22 cellular contexts compared by ENCODE assay signal in the genomic region with DNA sequence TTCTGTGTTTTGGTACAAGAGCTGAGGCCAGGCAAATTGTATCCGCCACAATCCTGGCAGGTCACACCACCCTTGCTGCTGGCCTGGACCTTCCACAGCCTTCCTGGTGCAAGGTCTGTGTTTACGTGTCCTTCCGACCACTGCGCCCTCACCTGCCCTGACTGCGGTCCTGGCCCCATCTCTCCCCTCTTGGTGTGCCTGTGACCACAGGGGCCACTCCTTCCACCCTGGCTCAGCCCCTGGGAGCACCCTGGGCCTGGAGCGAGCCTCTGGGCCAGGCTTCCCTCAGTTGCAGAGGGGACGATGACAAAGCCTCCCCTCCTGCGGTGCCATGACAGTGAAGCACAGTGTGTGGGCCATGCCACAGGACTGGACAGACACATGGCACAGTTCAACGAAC.
DNase-seq lines count a peak whose midpoint lies in the region; ATAC-seq, FAIRE-seq and TF ChIP-seq lines count a peak whose summit lies in the region.
"Had no signal": no experiment of that assay in that cellular context is flagged by ENCODE, and none has a peak within 500 bp of the region (broad histone marks: within the 10 kb centered on the region; RNA-seq: fewer than 3 reads in every experiment).

No MANE protein-coding gene starts in this region.

- H3K4me3 ChIP-seq in left ventricle myocardium inferior, result no peak overlapping the region
- no peak overlapping the region for H3K4me3 ChIP-seq in kidney (ENCODE audit: low read length in 2 of 2)
- no peak overlapping the region for H3K4me3 ChIP-seq in lower lobe of right lung
- no peak overlapping the region for H3K4me3 ChIP-seq in spleen
- H3K4me3 ChIP-seq: BLaER1, GM23338 had no signal

- FAIRE-seq in kidney (lab: Jason Lieb, UNC), result no peak
- FAIRE-seq: A204.1, G401.6, GM12892, H54 had no signal

- H3K4me1 ChIP-seq in left ventricle myocardium inferior, result peaks cover 9% of the 10 kb centered on the region
- H3K4me1 ChIP-seq in kidney (ENCODE audit: control insufficient read depth in 1 of 2, insufficient read depth in 1 of 2, low read depth in 1 of 2, low read length in 2 of 2), result no peaks in the 10 kb centered on the region
- no peaks in the 10 kb centered on the region for H3K4me1 ChIP-seq in lower lobe of right lung
- no peaks in the 10 kb centered on the region for H3K4me1 ChIP-seq in spleen
- H3K4me1 ChIP-seq: Caco-2 had no signal

- ATAC-seq in Right ventricle myocardium inferior, result no peak
- no peak for ATAC-seq in lower lobe of right lung
- ATAC-seq: CD8-positive, alpha-beta T cell; GM23338 had no signal

- DNase-seq in left ventricle myocardium inferior, result peak; percentile 1
- DNase-seq in Right ventricle myocardium inferior (ENCODE audit: missing footprints), result no peak
- DNase-seq in kidney, result peak; percentile 59
- DNase-seq in lower lobe of right lung, result peak; percentile 24
- DNase-seq in spleen, result peak; percentile 52
- DNase-seq in GM19238 (ENCODE audit: insufficient read length, low spot score), result no peak
- no peak for DNase-seq in SIG-M5 treated with dmso at 0.1 percent for 504 hours (lab: John Stamatoyannopoulos, UW; ENCODE audit: unreplicated experiment)
- no peak for DNase-seq in NCI-H2227 treated with DMSO at 0.1 percent for 48 hours (lab: John Stamatoyannopoulos, UW)
- DNase-seq: Caco-2; CD4-positive, CD25-positive, alpha-beta regulatory T cell; CD8-positive, alpha-beta T cell; DMS153; DND-41; HCEC 1CT had no signal

- WGBS in spleen, 5 donors, result 88 to 93% (median 89%) methylated on average over 9 of the region's 9 CpGs

- peaks cover 54% of the 10 kb centered on the region for H3K27me3 ChIP-seq in left ventricle myocardium inferior (ENCODE audit: low read depth)
- no peaks in the 10 kb centered on the region for H3K27me3 ChIP-seq in lower lobe of right lung (ENCODE audit: low read depth)
- peaks cover 0 to 30% (median 0%) of the 10 kb centered on the region in 7 donors for H3K27me3 ChIP-seq in spleen (replicated peaks in 1 of 7)

- H3K9ac ChIP-seq in kidney (ENCODE audit: low read length in 2 of 2), result no peak overlapping the region
- H3K9ac ChIP-seq: BLaER1 had no signal

- no peaks in the 10 kb centered on the region for H3K9me3 ChIP-seq in left ventricle myocardium inferior (replicated peaks)
- no peaks in the 10 kb centered on the region for H3K9me3 ChIP-seq in kidney (ENCODE audit: control insufficient read depth in 1 of 2, low read length in 2 of 2)
- H3K9me3 ChIP-seq in lower lobe of right lung, result no peaks in the 10 kb centered on the region
- no peaks in the 10 kb centered on the region for H3K9me3 ChIP-seq in spleen
- H3K9me3 ChIP-seq: BLaER1, Caco-2 had no signal

- H3K36me3 ChIP-seq in left ventricle myocardium inferior (no peaks in the 10 kb centered on the region), kidney (ENCODE audit: control insufficient read depth in 1 of 2, insufficient read depth in 2 of 2, low read length in 2 of 2) (no peaks in the 10 kb centered on the region), lower lobe of right lung (no peaks in the 10 kb centered on the region), spleen (no peaks in the 10 kb centered on the region)
- H3K36me3 ChIP-seq: BLaER1 had no signal

- TF ChIP-seq CTCF in left ventricle myocardium inferior (IDR thresholded peaks at IDR 0.05; ENCODE audit: borderline replicate concordance), result no peak
- TF ChIP-seq CTCF in kidney (IDR thresholded peaks at IDR 0.05; ENCODE audit: borderline replicate concordance, extremely low read depth, insufficient read depth), result no peak
- no peak for TF ChIP-seq CTCF in lower lobe of right lung (IDR thresholded peaks at IDR 0.05)
- no peak for TF ChIP-seq CTCF in spleen (IDR thresholded peaks at IDR 0.05 in 8 of 11, conservative IDR thresholded peaks at IDR 0.05 in 3 of 11)

- H3K27ac ChIP-seq in left ventricle myocardium inferior (replicated peaks) (no peak overlapping the region), kidney (ENCODE audit: low read depth in 2 of 2, low read length in 2 of 2) (no peak overlapping the region), lower lobe of right lung (no peak overlapping the region), spleen (no peak overlapping the region)
- H3K27ac ChIP-seq: 22Rv1, BLaER1, C4-2B had no signal

- TF ChIP-seq POLR2A in spleen (IDR thresholded peaks at IDR 0.05), result no peak

- intact Hi-C loops in left ventricle myocardium inferior (cut with micrococcal nuclease) (no loop called here), Right ventricle myocardium inferior (cut with DNase I) (no loop called here), kidney (cut with DNase I) (no loop called here), lower lobe of right lung (cut with DNase I) (no loop called here), spleen (cut with DNase I; ENCODE audit: low total_unique reads) (no loop called here)

Comparison
In these comparisons a context has a peak if more than half of its experiments do, and no peak if none do; other contexts are left out.
1. DNase-seq: peak in left ventricle myocardium inferior (single experiment), kidney (single experiment), lower lobe of right lung (single experiment) and spleen (single experiment); none in Right ventricle myocardium inferior (single experiment), GM19238 (single experiment), SIG-M5 treated with dmso at 0.1 percent for 504 hours (single experiment) and NCI-H2227 treated with DMSO at 0.1 percent for 48 hours (single experiment).